20 cellular contexts compared by ENCODE assay signal in genomic region chr6:6633898-6634734, GRCh38. TPM values are rescaled to one million over a fixed set of nuclear protein-coding genes. Genes with fewer than 3 reads are reported as not detected.
DNase-seq lines count a peak whose midpoint lies in the region; ATAC-seq, FAIRE-seq and TF ChIP-seq lines count a peak whose summit lies in the region.
"Had no signal": no experiment of that assay in that cellular context is flagged by ENCODE, and none has a peak within 500 bp of the region (broad histone marks: within the 10 kb centered on the region; RNA-seq: fewer than 3 reads in every experiment).

No MANE protein-coding gene starts in this region.

- no peak overlapping the region for H3K9ac ChIP-seq in SK-N-MC (ENCODE audit: insufficient read length)

- H3K27ac Mint-ChIP-seq in activated CD8-positive, alpha-beta T cell treated with anti-CD3 and anti-CD28 coated beads, Interleukin-2, amount 10 ng/mL, durations not matched to agents 7 days and 5 days, result peak overlapping the region; percentile 14
- H3K27ac Mint-ChIP-seq in activated CD8-positive, alpha-beta T cell treated with anti-CD3 and anti-CD28 coated beads for 36 hours, result no peak overlapping the region
- peak overlapping the region in 7 of 10 donors; percentile 5 to 70 (median 36) for H3K27ac Mint-ChIP-seq in naive thymus-derived CD8-positive, alpha-beta T cell

- H3K36me3 ChIP-seq in SK-N-MC (ENCODE audit: insufficient read depth, low read length), result no peaks in the 10 kb centered on the region
- H3K36me3 ChIP-seq: SJCRH30 had no signal

- peaks cover 6% of the 10 kb centered on the region for H3K27me3 Mint-ChIP-seq in activated CD8-positive, alpha-beta T cell treated with anti-CD3 and anti-CD28 coated beads, Interleukin-2, amount 10 ng/mL, durations not matched to agents 7 days and 5 days (ENCODE audit: low read depth)
- no peaks in the 10 kb centered on the region for H3K27me3 Mint-ChIP-seq in activated CD8-positive, alpha-beta T cell treated with anti-CD3 and anti-CD28 coated beads for 36 hours
- no peaks in the 10 kb centered on the region for H3K27me3 Mint-ChIP-seq in naive thymus-derived CD8-positive, alpha-beta T cell

- peak; percentile 45 for FAIRE-seq in GM12891 (lab: Jason Lieb, UNC)
- FAIRE-seq: A549 had no signal

- intact Hi-C loops in activated CD8-positive, alpha-beta T cell treated with anti-CD3 and anti-CD28 coated beads for 36 hours (cut with micrococcal nuclease), result no loop called here

- peak overlapping the region; percentile 52 for H3K27ac ChIP-seq in SK-N-MC
- H3K27ac ChIP-seq: A549, PC-9, SJCRH30 had no signal

- POLR2A ChIA-PET in activated CD8-positive, alpha-beta T cell treated with anti-CD3 and anti-CD28 coated beads, Interleukin-2, amount 10 ng/mL, durations not matched to agents 7 days and 5 days (lab: Charles Lee), result interaction anchor here (1.0 kb wide), 1 partner anchor 24 kb away, joined by 3 read pairs; no protein-coding TSS in a partner anchor
- POLR2A ChIA-PET in activated CD8-positive, alpha-beta T cell treated with anti-CD3 and anti-CD28 coated beads for 36 hours (lab: Charles Lee), result no interaction called here
- POLR2A ChIA-PET in naive thymus-derived CD8-positive, alpha-beta T cell (lab: Charles Lee), result interaction anchor here (0.6 kb wide), 2 partner anchors 20 to 414 kb away, joined by 3 to 4 read pairs; no protein-coding TSS in a partner anchor

- H3K36me3 Mint-ChIP-seq in activated CD8-positive, alpha-beta T cell treated with anti-CD3 and anti-CD28 coated beads, Interleukin-2, amount 10 ng/mL, durations not matched to agents 7 days and 5 days (ENCODE audit: low read depth), result no peaks in the 10 kb centered on the region
- no peaks in the 10 kb centered on the region for H3K36me3 Mint-ChIP-seq in activated CD8-positive, alpha-beta T cell treated with anti-CD3 and anti-CD28 coated beads for 36 hours (ENCODE audit: low read depth)
- no peaks in the 10 kb centered on the region for H3K36me3 Mint-ChIP-seq in naive thymus-derived CD8-positive, alpha-beta T cell

- H3K9me3 Mint-ChIP-seq in activated CD8-positive, alpha-beta T cell treated with anti-CD3 and anti-CD28 coated beads, Interleukin-2, amount 10 ng/mL, durations not matched to agents 7 days and 5 days (ENCODE audit: insufficient read depth), result no peaks in the 10 kb centered on the region
- no peaks in the 10 kb centered on the region for H3K9me3 Mint-ChIP-seq in activated CD8-positive, alpha-beta T cell treated with anti-CD3 and anti-CD28 coated beads for 36 hours
- H3K9me3 Mint-ChIP-seq in naive thymus-derived CD8-positive, alpha-beta T cell, result peaks cover 0 to under 1% (median 0%) of the 10 kb centered on the region in 9 donors

- TF ChIP-seq POLR2A in GM12891 (IDR thresholded peaks at IDR 0.05; ENCODE audit: low read depth, low read length), result no peak

- TF ChIP-seq CTCF in activated CD8-positive, alpha-beta T cell treated with anti-CD3 and anti-CD28 coated beads for 36 hours (IDR thresholded peaks at IDR 0.05), result no peak

- ATAC-seq in activated CD8-positive, alpha-beta T cell treated with anti-CD3 and anti-CD28 coated beads, Interleukin-2, amount 10 ng/mL, durations not matched to agents 7 days and 5 days, result peak; percentile 51
- no peak for ATAC-seq in activated CD8-positive, alpha-beta T cell treated with anti-CD3 and anti-CD28 coated beads for 36 hours
- peak in 1 of 2 donors; percentile 39 for ATAC-seq in naive thymus-derived CD8-positive, alpha-beta T cell
- ATAC-seq in HG03025 (IDR thresholded peaks at IDR 0.05; ENCODE audit: low FRiP score, unreplicated experiment), result no peak
- ATAC-seq: A549 had no signal

- no peak overlapping the region for H3K4me3 Mint-ChIP-seq in activated CD8-positive, alpha-beta T cell treated with anti-CD3 and anti-CD28 coated beads, Interleukin-2, amount 10 ng/mL, durations not matched to agents 7 days and 5 days
- H3K4me3 Mint-ChIP-seq in activated CD8-positive, alpha-beta T cell treated with anti-CD3 and anti-CD28 coated beads for 36 hours, result no peak overlapping the region
- H3K4me3 Mint-ChIP-seq in naive thymus-derived CD8-positive, alpha-beta T cell, result peak overlapping the region in 8 of 10 donors; percentile 7 to 54 (median 37)

- peak; percentile 58 for DNase-seq in activated CD8-positive, alpha-beta T cell treated with anti-CD3 and anti-CD28 coated beads, Interleukin-2, amount 10 ng/mL, durations not matched to agents 7 days and 5 days
- DNase-seq in activated CD8-positive, alpha-beta T cell treated with anti-CD3 and anti-CD28 coated beads for 36 hours, result no peak
- no peak for DNase-seq in GM12891 (ENCODE audit: insufficient read length, low spot score)
- DNase-seq in SK-N-MC (ENCODE audit: low read depth, low spot score), result no peak
- DNase-seq in naive thymus-derived CD8-positive, alpha-beta T cell, result peak in 2 of 10 donors; percentile 32 to 34
- no peak for DNase-seq in SKM-1 treated with dmso at 0.1 percent for 144 hours (lab: John Stamatoyannopoulos, UW; ENCODE audit: unreplicated experiment)
- no peak for DNase-seq in glomerular visceral epithelial cell (ENCODE audit: extremely low spot score)
- DNase-seq: DMS 273 treated with DMSO at 0.1 percent for 48 hours, GF-D8, H7, NCI-H1105, NCI-H2107, NCI-H446 treated with DMSO at 0.1 percent for 48 hours, NCI-H748 treated with DMSO at 0.1 percent for 48 hours, PC-9, SJCRH30 had no signal

- no peak overlapping the region for H3K4me3 ChIP-seq in SK-N-MC
- H3K4me3 ChIP-seq: A549, PC-9, SJCRH30 had no signal

- CTCF ChIA-PET in activated CD8-positive, alpha-beta T cell treated with anti-CD3 and anti-CD28 coated beads, Interleukin-2, amount 10 ng/mL, durations not matched to agents 7 days and 5 days (lab: Charles Lee), result no interaction called here
- CTCF ChIA-PET in activated CD8-positive, alpha-beta T cell treated with anti-CD3 and anti-CD28 coated beads for 36 hours (lab: Charles Lee), result no interaction called here

- no peaks in the 10 kb centered on the region for H3K9me3 ChIP-seq in SK-N-MC (ENCODE audit: low read depth, low read length)
- H3K9me3 ChIP-seq: A549, SJCRH30 had no signal

- peaks cover 38% of the 10 kb centered on the region for H3K4me1 Mint-ChIP-seq in activated CD8-positive, alpha-beta T cell treated with anti-CD3 and anti-CD28 coated beads, Interleukin-2, amount 10 ng/mL, durations not matched to agents 7 days and 5 days (ENCODE audit: low read depth)
- H3K4me1 Mint-ChIP-seq in activated CD8-positive, alpha-beta T cell treated with anti-CD3 and anti-CD28 coated beads for 36 hours (ENCODE audit: low read depth), result peaks cover 18% of the 10 kb centered on the region
- peaks cover 14 to 32% (median 24%) of the 10 kb centered on the region in 4 donors for H3K4me1 Mint-ChIP-seq in naive thymus-derived CD8-positive, alpha-beta T cell

TF ChIP-seq in GM12891, 5 proteins besides CTCF, POLR2A, EP300 and RAD21:
- no peak for TF ChIP-seq SPI1 (IDR thresholded peaks at IDR 0.05; ENCODE audit: low read depth, low read length)
- no peak for TF ChIP-seq POLR2AphosphoS5 (IDR thresholded peaks at IDR 0.05; ENCODE audit: low read depth, low read length)
- no peak for TF ChIP-seq POU2F2 (IDR thresholded peaks at IDR 0.05; ENCODE audit: low read depth, low read length)
- TF ChIP-seq TAF1 (IDR thresholded peaks at IDR 0.05; ENCODE audit: low read depth, low read length), result no peak
- no peak for TF ChIP-seq PAX5 (IDR thresholded peaks at IDR 0.05; ENCODE audit: insufficient read depth, low read length, severe bottlenecking)

RNA-seq across cellular contexts. Expression of gene LY86, which starts 45.6 kb away (rescaled TPM):
- 1 to 10 TPM; 1.9 to 2.9 TPM for total RNA-seq in activated CD8-positive, alpha-beta T cell treated with anti-CD3 and anti-CD28 coated beads, Interleukin-2, amount 10 ng/mL, durations not matched to agents 7 days and 5 days
- total RNA-seq in activated CD8-positive, alpha-beta T cell treated with anti-CD3 and anti-CD28 coated beads for 36 hours, result under 1 TPM in 1 of 2 experiments, not detected in 1; 0.32 TPM
- polyA plus RNA-seq in GM12891 (2012; ENCODE audit: low read depth, missing spikeins), result 77.4 TPM
- total RNA-seq in naive thymus-derived CD8-positive, alpha-beta T cell, result 1 to 10 TPM; 2.2 to 3.0 TPM
- polyA plus RNA-seq in naive thymus-derived CD8-positive, alpha-beta T cell, result 1 to 10 TPM; 6.0 to 7.0 (median 6.3) TPM
- total RNA-seq: Daoy, H7, MCF 10A, PC-9, SJCRH30 had no signal
- polyA plus RNA-seq: A549 had no signal

Comparison
In these comparisons a context has a peak if more than half of its experiments do, and no peak if none do; other contexts are left out.
1. H3K4me3 Mint-ChIP-seq: peak in naive thymus-derived CD8-positive, alpha-beta T cell (8 of 10); none in activated CD8-positive, alpha-beta T cell treated with anti-CD3 and anti-CD28 coated beads, Interleukin-2, amount 10 ng/mL, durations not matched to agents 7 days and 5 days (single experiment) and activated CD8-positive, alpha-beta T cell treated with anti-CD3 and anti-CD28 coated beads for 36 hours (single experiment).